In genomic region chr7:54841772-54842707, GRCh38 we compare ENCODE assay signal across 2 cellular contexts.
TF ChIP-seq lines count a peak whose summit lies in the region.

No MANE protein-coding gene starts in this region.

TF ChIP-seq in IMR-90, 13 proteins besides CTCF, POLR2A, EP300 and RAD21:
- TF ChIP-seq MAZ (IDR thresholded peaks at IDR 0.05; ENCODE audit: borderline replicate concordance, low read depth, low read length) (no peak), RFX5 (IDR thresholded peaks at IDR 0.05; ENCODE audit: low read depth, low read length) (no peak), NFE2L2 (IDR thresholded peaks at IDR 0.05; ENCODE audit: low read depth, low read length) (no peak), ELK1 (IDR thresholded peaks at IDR 0.05; ENCODE audit: borderline replicate concordance, low read depth, low read length) (no peak), MAFK (IDR thresholded peaks at IDR 0.05; ENCODE audit: low read depth, low read length) (no peak), SMC3 (IDR thresholded peaks at IDR 0.05; ENCODE audit: low read depth, low read length) (0 out of 2 replicates have a peak, but pooled peaks have one; percentile 5), RCOR1 (IDR thresholded peaks at IDR 0.05; ENCODE audit: insufficient replicate concordance, low read length) (no peak), BHLHE40 (IDR thresholded peaks at IDR 0.05; ENCODE audit: low read depth, low read length) (no peak), USF2 (IDR thresholded peaks at IDR 0.05; ENCODE audit: low read depth, low read length) (no peak), CEBPB (IDR thresholded peaks at IDR 0.05; ENCODE audit: low read depth, low read length) (peak; percentile 20; the same call in 1 of the 2 replicates), FOS (IDR thresholded peaks at IDR 0.05; ENCODE audit: low read depth, low read length) (peak; percentile 41; the same call in 1 of the 2 replicates), CHD1 (IDR thresholded peaks at IDR 0.05; ENCODE audit: low read depth, low read length) (no peak), MXI1 (IDR thresholded peaks at IDR 0.05; ENCODE audit: borderline replicate concordance, low read depth, low read length) (no peak)

TF ChIP-seq in K562, 482 proteins besides CTCF, POLR2A, EP300 and RAD21:
- TF ChIP-seq SMC3 (conservative IDR thresholded peaks at IDR 0.05; ENCODE audit: insufficient read depth, low read depth, low read length) (0 out of 2 replicates have a peak, but pooled peaks have one; percentile 24), RUNX1 (IDR thresholded peaks at IDR 0.05; ENCODE audit: low read depth) (no peak)
